27 cellular contexts compared by ENCODE assay signal in genomic region chr14:105333613-105334364, GRCh38. TPM values are rescaled to one million over a fixed set of nuclear protein-coding genes. Genes with fewer than 3 reads are reported as not detected.
DNase-seq lines count a peak whose midpoint lies in the region; ATAC-seq, FAIRE-seq and TF ChIP-seq lines count a peak whose summit lies in the region.
"Had no signal": no experiment of that assay in that cellular context is flagged by ENCODE, and none has a peak within 500 bp of the region (broad histone marks: within the 10 kb centered on the region; RNA-seq: fewer than 3 reads in every experiment).

No MANE protein-coding gene starts in this region.

- H3K27ac Mint-ChIP-seq in MCF 10A (ENCODE audit: low read depth, unreplicated experiment) = no peak overlapping the region
- H3K27ac Mint-ChIP-seq: activated naive CD8-positive, alpha-beta T cell; activated T-helper 17 cell treated with anti-CD3 and anti-CD28 coated beads, Interleukin-2, amount 50 U/mL, for 72 hours; B cell; stimulated activated memory B cell treated with anti-CD40 and anti-IgM and Interleukin-4, amounts not matched to agents 10 μg/mL and 1 μg/mL and 100 μg/mL, for 72 hours had no signal

- DNase-seq in Right ventricle myocardium superior (peak; percentile 70), cardiac septum (ENCODE audit: low spot score) (no peak), HepG2 (ENCODE audit: low spot score) (no peak), putamen (ENCODE audit: low spot score) (no peak), MCF 10A (ENCODE audit: unreplicated experiment) (no peak)
- DNase-seq: activated CD4-positive, alpha-beta T cell treated with anti-CD3 and anti-CD28 coated beads, Interleukin-2, amount 50 U/mL, for 48 hours; activated CD4-positive, CD25-positive, alpha-beta regulatory T cell; activated CD8-positive, alpha-beta memory T cell treated with anti-CD3 and anti-CD28 coated beads, Interleukin-2, amount 50 U/mL, for 4 hours; effector memory CD4-positive, alpha-beta T cell; foreskin keratinocyte; KBM-7; mammary epithelial cell; NCI-H187 treated with DMSO at 0.1 percent for 48 hours; RPMI8226; stimulated activated CD4-positive, alpha-beta T cell treated with anti-CD3 and anti-CD28 coated beads, Interleukin-4, amount 100 ng/mL, for 1 hour; T1000; uterus had no signal

- no peaks in the 10 kb centered on the region for H3K27me3 Mint-ChIP-seq in MCF 10A (ENCODE audit: insufficient read depth, unreplicated experiment)
- H3K27me3 Mint-ChIP-seq: activated naive CD8-positive, alpha-beta T cell; activated T-helper 17 cell treated with anti-CD3 and anti-CD28 coated beads, Interleukin-2, amount 50 U/mL, for 72 hours; B cell; stimulated activated memory B cell treated with anti-CD40 and anti-IgM and Interleukin-4, amounts not matched to agents 10 μg/mL and 1 μg/mL and 100 μg/mL, for 72 hours had no signal

- H3K79me2 ChIP-seq in HepG2 (ENCODE audit: insufficient read depth, low read length) = peaks cover 5% of the 10 kb centered on the region

- H3K4me2 ChIP-seq in HepG2 (ENCODE audit: low read depth, low read length) = no peak overlapping the region

- no peak overlapping the region for H2AFZ ChIP-seq in HepG2 (ENCODE audit: low read length)

- peaks cover 4% of the 10 kb centered on the region; the same call in 1 of the 2 replicates for H4K20me1 ChIP-seq in HepG2 (ENCODE audit: insufficient read depth, low read length)

- in situ Hi-C loops in HepG2 (cut with HindIII; ENCODE audit: extremely low pct_ligation_motif_present, low pct_unique_long_range_greater_than_20kb) = no loop called here

- no peaks in the 10 kb centered on the region for H3K27me3 ChIP-seq in HepG2 (ENCODE audit: control insufficient read depth in 1 of 2, insufficient read depth in 2 of 2, low read length in 2 of 2)
- H3K27me3 ChIP-seq: foreskin keratinocyte, neutrophil, uterus had no signal

- intact Hi-C loops in Right ventricle myocardium superior (cut with DNase I) = no loop called here
- intact Hi-C loops in cardiac septum (cut with DNase I) = no loop called here
- intact Hi-C loops in HepG2 (cut with micrococcal nuclease; ENCODE audit: unreplicated experiment) = no loop called here
- intact Hi-C loops in MCF 10A (cut with micrococcal nuclease) = no loop called here

- no peaks in the 10 kb centered on the region for H3K36me3 Mint-ChIP-seq in MCF 10A (ENCODE audit: insufficient read depth, unreplicated experiment)
- H3K36me3 Mint-ChIP-seq: activated naive CD8-positive, alpha-beta T cell had no signal

- no peaks in the 10 kb centered on the region; a peak in 1 of 5 replicates for H3K36me3 ChIP-seq in HepG2 (replicated peaks in 1 of 2; ENCODE audit: control insufficient read depth in 1 of 2, insufficient read depth in 2 of 2, low read length in 2 of 2)
- H3K36me3 ChIP-seq: neutrophil, thoracic aorta, uterus had no signal

- H3K4me3 ChIP-seq in HepG2 (replicated peaks in 1 of 3; ENCODE audit: insufficient read depth in 1 of 3, low read depth in 2 of 3, low read length in 3 of 3) = no peak overlapping the region
- H3K4me3 ChIP-seq: thoracic aorta, uterus had no signal

- TF ChIP-seq RAD21 in HepG2 (CRISPR knock-in tag; IDR thresholded peaks at IDR 0.05) = no peak

- H3K4me3 Mint-ChIP-seq in MCF 10A (ENCODE audit: unreplicated experiment) = no peak overlapping the region
- H3K4me3 Mint-ChIP-seq: activated naive CD8-positive, alpha-beta T cell; activated T-helper 17 cell treated with anti-CD3 and anti-CD28 coated beads, Interleukin-2, amount 50 U/mL, for 72 hours; B cell; stimulated activated memory B cell treated with anti-CD40 and anti-IgM and Interleukin-4, amounts not matched to agents 10 μg/mL and 1 μg/mL and 100 μg/mL, for 72 hours had no signal

- peak overlapping the region; percentile 76 for H3K27ac ChIP-seq in cingulate gyrus (ENCODE audit: low read depth, low read length)
- no peak overlapping the region for H3K27ac ChIP-seq in HepG2 (ENCODE audit: extremely low read length, insufficient read depth, low read length)
- peak overlapping the region; percentile 87 for H3K27ac ChIP-seq in temporal lobe (ENCODE audit: low read depth, low read length)
- H3K27ac ChIP-seq: foreskin keratinocyte, neutrophil, thoracic aorta, uterus had no signal

- POLR2A ChIA-PET in HepG2 (lab: Yijun Ruan, JAX) = interaction anchor here (0.8 kb wide), 1 partner anchor 33 kb away, joined by 4 read pairs; the partner anchor contains the start of gene BRF1
- POLR2A ChIA-PET in MCF 10A (lab: Yijun Ruan, JAX) = no interaction called here

- ATAC-seq in Right ventricle myocardium superior (ENCODE audit: poor library complexity) = no peak
- no peak for ATAC-seq in HepG2
- no peak for ATAC-seq in HG03442 (IDR thresholded peaks at IDR 0.05; ENCODE audit: unreplicated experiment)
- ATAC-seq: activated T-helper 17 cell treated with anti-CD3 and anti-CD28 coated beads, Interleukin-2, amount 50 U/mL, for 72 hours; stimulated activated memory B cell treated with anti-CD40 and anti-IgM and Interleukin-4, amounts not matched to agents 10 μg/mL and 1 μg/mL and 100 μg/mL, for 72 hours had no signal

- TF ChIP-seq POLR2A in HepG2 (IDR thresholded peaks at IDR 0.05; ENCODE audit: insufficient read depth in 1 of 2, low read depth in 2 of 2, low read length in 2 of 2) = no peak

- H3K9me3 ChIP-seq in HepG2 (ENCODE audit: low read length) = no peaks in the 10 kb centered on the region
- H3K9me3 ChIP-seq: neutrophil, thoracic aorta, uterus had no signal

- FAIRE-seq in HepG2 (lab: Jason Lieb, UNC) = no peak
- FAIRE-seq: GM12892 had no signal

- BruUV-seq in HepG2 (replicated peaks; lab: Mats Ljungman, UMichigan) = no TSS peak
- BruUV-seq in MCF 10A (replicated peaks; lab: Mats Ljungman, UMichigan) = no TSS peak

- no peak overlapping the region for H3K9ac ChIP-seq in HepG2 (ENCODE audit: insufficient read depth, low read depth, low read length)

- TF ChIP-seq CTCF in HepG2 (CRISPR knock-in tag; IDR thresholded peaks at IDR 0.05) (no peak), MCF 10A (IDR thresholded peaks at IDR 0.05; ENCODE audit: unreplicated experiment) (no peak)

- H3K9me3 Mint-ChIP-seq in MCF 10A (ENCODE audit: unreplicated experiment) = no peaks in the 10 kb centered on the region
- H3K9me3 Mint-ChIP-seq: activated T-helper 17 cell treated with anti-CD3 and anti-CD28 coated beads, Interleukin-2, amount 50 U/mL, for 72 hours; stimulated activated memory B cell treated with anti-CD40 and anti-IgM and Interleukin-4, amounts not matched to agents 10 μg/mL and 1 μg/mL and 100 μg/mL, for 72 hours had no signal

- CTCF ChIA-PET in HepG2 (lab: Yijun Ruan, JAX; ENCODE audit: low intra/inter-chr PET ratio, low total read pairs) = no interaction called here
- CTCF ChIA-PET in MCF 10A (lab: Yijun Ruan, JAX) = interaction anchor here (0.6 to 1.3 kb wide), 4 partner anchors 13 to 349 kb away, joined by 3 to 6 read pairs (median 3); no protein-coding TSS in a partner anchor

- H3K4me1 Mint-ChIP-seq in MCF 10A (ENCODE audit: insufficient read depth, unreplicated experiment) = peaks cover 14% of the 10 kb centered on the region

- TF ChIP-seq EP300 in HepG2 (IDR thresholded peaks at IDR 0.05; ENCODE audit: low read depth in 2 of 2, low read length in 2 of 2) = no peak
- no peak for TF ChIP-seq EP300 in HepG2 (CRISPR knock-in tag; IDR thresholded peaks at IDR 0.05; ENCODE audit: borderline replicate concordance)

- WGBS in HepG2 (ENCODE audit: low lambda C conversion rate) = 62% methylated on average over 7 of the region's 18 CpGs

- H3K4me1 ChIP-seq in HepG2 (ENCODE audit: insufficient read depth, low read length) = peaks cover 8% of the 10 kb centered on the region; the same call in 1 of the 2 replicates
- H3K4me1 ChIP-seq: foreskin keratinocyte had no signal

RNA-seq across cellular contexts. Expression of gene PACS2, which starts 19.2 kb away (rescaled TPM):
- total RNA-seq in Right ventricle myocardium superior = 66.8 TPM
- total RNA-seq in cardiac septum = 55.1 TPM
- total RNA-seq in HepG2 (2016; rRNA removed; fragmentation: Illumina TruSeq; extraction: Trizol) = 14.6 and 23.6 TPM in 2 replicates
- 32.3 and 33.7 TPM in 2 replicates for total RNA-seq in HepG2 (2016; cell fraction: cytosol; rRNA removed; fragmentation: Illumina TruSeq; extraction: Trizol; ENCODE audit: low read depth)
- total RNA-seq in HepG2 (2016; cell fraction: insoluble cytoplasmic fraction; rRNA removed; fragmentation: Illumina TruSeq; extraction: Trizol) = 10.5 and 22.9 TPM in 2 replicates
- 48.2 and 50.4 TPM in 2 replicates for total RNA-seq in HepG2 (2016; cell fraction: membrane; rRNA removed; fragmentation: Illumina TruSeq; extraction: Trizol)
- total RNA-seq in HepG2 (2016; cell fraction: nucleus; rRNA removed; fragmentation: Illumina TruSeq; extraction: Trizol) = 18.0 and 23.5 TPM in 2 replicates
- polyA plus RNA-seq in HepG2 (2011; rRNA removed) = 27.6 and 33.7 TPM in 2 replicates
- 22.9 and 31.9 TPM in 2 replicates for polyA plus RNA-seq in HepG2 (2011; cell fraction: cytosol; rRNA removed)
- polyA plus RNA-seq in HepG2 (2011; cell fraction: nucleus; rRNA removed) = 175 and 213 TPM in 2 replicates
- polyA plus RNA-seq in HepG2 (2012) = 22.4 and 34.0 TPM in 2 replicates
- polyA plus RNA-seq in HepG2 (2016; cell fraction: cytosol; fragmentation: Illumina TruSeq; extraction: Trizol; ENCODE audit: low read depth) = 37.2 and 44.2 TPM in 2 replicates
- 16.9 and 23.7 TPM in 2 replicates for polyA plus RNA-seq in HepG2 (2016; cell fraction: insoluble cytoplasmic fraction; fragmentation: Illumina TruSeq; extraction: Trizol; ENCODE audit: low read depth)
- polyA plus RNA-seq in HepG2 (2016; cell fraction: membrane; fragmentation: Illumina TruSeq; extraction: Trizol; ENCODE audit: low read depth) = 47.5 and 52.5 TPM in 2 replicates
- polyA plus RNA-seq in HepG2 (2016; cell fraction: nucleus; fragmentation: Illumina TruSeq; extraction: Trizol; ENCODE audit: insufficient read depth, low read depth) = 55.8 and 60.4 TPM in 2 replicates
- polyA minus RNA-seq in HepG2 (2011; rRNA and poly(A)+ RNA removed; ENCODE audit: low replicate concordance) = 21.1 and 44.9 TPM in 2 replicates
- 12.7 and 16.0 TPM in 2 replicates for polyA minus RNA-seq in HepG2 (2011; cell fraction: cytosol; rRNA and poly(A)+ RNA removed)
- polyA minus RNA-seq in HepG2 (2011; cell fraction: nucleus; rRNA and poly(A)+ RNA removed) = 29.4 and 36.3 TPM in 2 replicates
- 67.9 TPM for total RNA-seq in temporal lobe
- total RNA-seq in MCF 10A (2022) = 49.7 and 57.7 TPM in 2 replicates

RNA-seq across cellular contexts. Expression of gene BRF1, which starts 33.0 kb away (rescaled TPM):
- total RNA-seq in Right ventricle myocardium superior (17.5 TPM), cardiac septum (17.7 TPM), HepG2 (2016; rRNA removed; fragmentation: Illumina TruSeq; extraction: Trizol) (6.4 and 11.0 TPM in 2 replicates), temporal lobe (57.0 TPM), MCF 10A (2022) (30.7 and 34.3 TPM in 2 replicates)
- 5.6 and 7.0 TPM in 2 replicates for total RNA-seq in HepG2 (2016; cell fraction: cytosol; rRNA removed; fragmentation: Illumina TruSeq; extraction: Trizol; ENCODE audit: low read depth)
- total RNA-seq in HepG2 (2016; cell fraction: insoluble cytoplasmic fraction; rRNA removed; fragmentation: Illumina TruSeq; extraction: Trizol) = 5.9 and 10.9 TPM in 2 replicates
- 4.2 and 5.2 TPM in 2 replicates for total RNA-seq in HepG2 (2016; cell fraction: membrane; rRNA removed; fragmentation: Illumina TruSeq; extraction: Trizol)
- 11.8 and 16.0 TPM in 2 replicates for total RNA-seq in HepG2 (2016; cell fraction: nucleus; rRNA removed; fragmentation: Illumina TruSeq; extraction: Trizol)
- 5.1 and 5.7 TPM in 2 replicates for polyA plus RNA-seq in HepG2 (2011; rRNA removed)
- polyA plus RNA-seq in HepG2 (2011; cell fraction: cytosol; rRNA removed) = 3.4 and 3.6 TPM in 2 replicates
- 32.9 and 41.6 TPM in 2 replicates for polyA plus RNA-seq in HepG2 (2011; cell fraction: nucleus; rRNA removed)
- polyA plus RNA-seq in HepG2 (2012) = 7.1 and 9.1 TPM in 2 replicates
- polyA plus RNA-seq in HepG2 (2016; cell fraction: cytosol; fragmentation: Illumina TruSeq; extraction: Trizol; ENCODE audit: low read depth) = 0.58 and 0.88 TPM in 2 replicates
- 6.9 and 7.1 TPM in 2 replicates for polyA plus RNA-seq in HepG2 (2016; cell fraction: insoluble cytoplasmic fraction; fragmentation: Illumina TruSeq; extraction: Trizol; ENCODE audit: low read depth)
- 1.6 and 1.8 TPM in 2 replicates for polyA plus RNA-seq in HepG2 (2016; cell fraction: membrane; fragmentation: Illumina TruSeq; extraction: Trizol; ENCODE audit: low read depth)
- polyA plus RNA-seq in HepG2 (2016; cell fraction: nucleus; fragmentation: Illumina TruSeq; extraction: Trizol; ENCODE audit: insufficient read depth, low read depth) = 26.5 and 31.7 TPM in 2 replicates
- polyA minus RNA-seq in HepG2 (2011; rRNA and poly(A)+ RNA removed; ENCODE audit: low replicate concordance) = 15.5 TPM in 2 replicates
- polyA minus RNA-seq in HepG2 (2011; cell fraction: cytosol; rRNA and poly(A)+ RNA removed) = 6.0 and 7.0 TPM in 2 replicates
- 25.0 and 27.4 TPM in 2 replicates for polyA minus RNA-seq in HepG2 (2011; cell fraction: nucleus; rRNA and poly(A)+ RNA removed)
